17 cellular contexts compared by ENCODE assay signal in the genomic region with DNA sequence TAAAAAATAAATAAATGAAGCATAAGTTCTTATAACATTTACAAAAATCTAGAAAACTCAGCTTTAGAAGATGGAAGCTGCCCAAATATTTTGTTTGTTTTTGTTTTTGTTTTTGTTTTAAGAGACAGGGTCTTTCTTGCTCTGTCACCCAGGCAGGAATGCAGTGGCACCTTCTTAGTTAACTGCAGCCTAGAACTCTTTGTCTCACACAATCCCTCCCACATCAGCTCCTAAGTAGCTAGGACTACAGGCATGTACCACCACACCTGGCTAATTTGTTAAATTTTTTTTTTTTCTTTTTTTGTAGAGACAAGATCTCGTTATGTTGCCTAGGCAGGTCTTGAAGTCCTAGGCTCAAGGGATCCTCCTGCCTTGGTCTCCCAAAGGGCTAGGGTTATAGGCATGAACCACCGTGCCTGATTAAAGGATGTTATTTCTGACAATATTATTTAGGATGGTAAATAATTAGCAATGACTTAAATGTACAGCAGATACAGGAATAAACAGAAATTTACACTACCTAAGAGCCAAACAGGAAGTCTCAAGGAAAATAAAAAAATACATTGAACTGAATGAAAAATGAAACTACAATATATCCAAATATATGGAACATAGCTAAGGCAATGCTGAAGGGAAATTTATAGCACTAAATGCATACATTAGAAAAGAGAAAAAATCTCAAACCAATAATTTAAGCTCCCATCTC. TPM values are rescaled to one million over a fixed set of nuclear protein-coding genes. Genes with fewer than 3 reads are reported as not detected.
DNase-seq lines count a peak whose midpoint lies in the region; ATAC-seq, FAIRE-seq and TF ChIP-seq lines count a peak whose summit lies in the region.
"Had no signal": no experiment of that assay in that cellular context is flagged by ENCODE, and none has a peak within 500 bp of the region (broad histone marks: within the 10 kb centered on the region; RNA-seq: fewer than 3 reads in every experiment).

No MANE protein-coding gene starts in this region.

- H2AFZ ChIP-seq in MM.1S (ENCODE audit: low read length): 0 out of 2 replicates have a peak overlapping the region, but pooled peaks have one; percentile 10

- H3K36me3 ChIP-seq in MM.1S (replicated peaks; ENCODE audit: insufficient read depth, low read length): no peaks in the 10 kb centered on the region

- ATAC-seq in GM18861 (IDR thresholded peaks at IDR 0.05; ENCODE audit: unreplicated experiment): peak; percentile 33
- ATAC-seq in GM21786 (IDR thresholded peaks at IDR 0.05; ENCODE audit: unreplicated experiment): peak; percentile 30
- no peak for ATAC-seq in left ventricle myocardium superior
- ATAC-seq: CD8-positive, alpha-beta T cell; left lobe of liver; sciatic nerve; stimulated activated naive CD8-positive, alpha-beta T cell treated with anti-CD3 and anti-CD28 coated beads, Interleukin-15, Interleukin-2, amounts not matched to agents 100 U/mL and 50 U/mL, for 24 hours had no signal

- H3F3A ChIP-seq in MM.1S (ENCODE audit: insufficient read depth, low read length): no peaks in the 10 kb centered on the region

- peaks cover 78% of the 10 kb centered on the region for H3K79me2 ChIP-seq in MM.1S (ENCODE audit: low read length)

- H4K20me1 ChIP-seq in MM.1S (ENCODE audit: insufficient read depth, low read length): no peaks in the 10 kb centered on the region

- H3K9me2 ChIP-seq in MM.1S (replicated peaks; ENCODE audit: insufficient read depth, low read length): no peaks in the 10 kb centered on the region

- no peak overlapping the region for H3K4me3 Mint-ChIP-seq in progenitor cell of endocrine pancreas (ENCODE audit: low read depth)
- H3K4me3 Mint-ChIP-seq: CD8-positive, alpha-beta T cell had no signal

- H3K27me3 Mint-ChIP-seq in progenitor cell of endocrine pancreas: no peaks in the 10 kb centered on the region

- H3K4me3 ChIP-seq in MM.1S (ENCODE audit: low read length): peak overlapping the region; percentile 35

- peaks cover 21% of the 10 kb centered on the region for H3K36me3 Mint-ChIP-seq in progenitor cell of endocrine pancreas (ENCODE audit: insufficient read depth)
- H3K36me3 Mint-ChIP-seq: CD8-positive, alpha-beta T cell had no signal

- peak overlapping the region; percentile 84 for H3K27ac Mint-ChIP-seq in progenitor cell of endocrine pancreas
- H3K27ac Mint-ChIP-seq: CD8-positive, alpha-beta T cell had no signal

- H3K9ac ChIP-seq in MM.1S (ENCODE audit: low read length): no peak overlapping the region; the same call in 1 of the 2 replicates

- peaks cover 23% of the 10 kb centered on the region for H3K9me3 Mint-ChIP-seq in progenitor cell of endocrine pancreas (ENCODE audit: low read depth)

- H3K4me1 ChIP-seq in MM.1S (ENCODE audit: low read length): peaks cover 18% of the 10 kb centered on the region

- DNase-seq in MM.1S (no peak), progenitor cell of endocrine pancreas (ENCODE audit: low spot score, unreplicated experiment) (no peak), left ventricle myocardium superior (no peak), DMS79 (lab: John Stamatoyannopoulos, UW) (no peak), urothelium cell line (ENCODE audit: low spot score) (no peak)
- DNase-seq: amniotic stem cell; CD8-positive, alpha-beta T cell; erythroblast; GDM1; hypothalamus; NCI-H1105 treated with DMSO at 0.1 percent for 48 hours; NCI-H2227 treated with DMSO at 0.1 percent for 48 hours; stimulated activated naive CD8-positive, alpha-beta T cell treated with anti-CD3 and anti-CD28 coated beads, Interleukin-15, Interleukin-2, amounts not matched to agents 100 U/mL and 50 U/mL, for 24 hours had no signal

- H3K27ac ChIP-seq in MM.1S (ENCODE audit: low read length): no peak overlapping the region

- H3K4me2 ChIP-seq in MM.1S (ENCODE audit: low read depth, low read length): peak overlapping the region; percentile 39; the same call in 1 of the 2 replicates

- H3K27me3 ChIP-seq in MM.1S (replicated peaks; ENCODE audit: insufficient read depth, low read length): no peaks in the 10 kb centered on the region

- peaks cover 5% of the 10 kb centered on the region for H3K4me1 Mint-ChIP-seq in progenitor cell of endocrine pancreas (ENCODE audit: low read depth)

- intact Hi-C loops in left ventricle myocardium superior (cut with micrococcal nuclease): no loop called here

- no peak for FAIRE-seq in urothelium cell line (lab: Jason Lieb, UNC)

- H3K9me3 ChIP-seq in MM.1S (replicated peaks; ENCODE audit: insufficient read depth, low read length): no peaks in the 10 kb centered on the region

- TF ChIP-seq CTCF in MM.1S (IDR thresholded peaks at IDR 0.05; ENCODE audit: low read length) (no peak), progenitor cell of endocrine pancreas (IDR thresholded peaks at IDR 0.05; ENCODE audit: unreplicated experiment) (no peak)

RNA-seq across cellular contexts. Expression of a gene that starts 17.2 kb away (rescaled TPM):
- total RNA-seq in progenitor cell of endocrine pancreas (101 and 108 TPM in 2 replicates), left ventricle myocardium superior (33.7 TPM)
